ENCODE assay signal across 9 cellular contexts in the genomic region with DNA sequence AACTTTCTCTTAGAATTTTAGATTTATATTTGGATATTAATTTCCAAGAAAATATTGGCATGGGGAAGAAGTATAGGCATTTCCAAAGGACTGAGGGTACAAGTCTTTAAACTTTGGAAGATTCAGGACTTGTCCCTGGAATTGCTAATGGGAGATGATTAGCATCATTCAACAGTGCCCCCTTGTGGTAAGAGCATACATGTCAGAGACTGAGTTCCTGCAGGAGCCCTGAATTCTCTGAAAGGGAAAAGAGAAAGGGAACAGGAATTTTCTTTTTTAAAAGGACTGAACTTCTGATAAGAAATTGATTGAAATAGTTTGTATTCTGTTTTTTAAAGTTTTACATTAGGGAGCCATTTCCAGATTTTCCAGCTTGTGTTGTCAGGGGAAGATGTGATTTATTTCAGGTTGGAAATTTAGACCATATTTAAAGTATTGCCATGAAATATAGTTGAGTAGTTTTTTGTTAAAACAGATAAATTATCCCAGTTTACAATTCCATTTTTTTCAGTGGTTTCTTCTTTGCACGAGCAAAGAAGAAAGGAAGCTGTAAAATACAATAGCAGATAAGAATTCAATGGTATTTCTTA. TPM values are rescaled to one million over a fixed set of nuclear protein-coding genes. Genes with fewer than 3 reads are reported as not detected.
DNase-seq lines count a peak whose midpoint lies in the region; ATAC-seq and TF ChIP-seq lines count a peak whose summit lies in the region.
"Had no signal": no experiment of that assay in that cellular context is flagged by ENCODE, and none has a peak within 500 bp of the region (broad histone marks: within the 10 kb centered on the region; RNA-seq: fewer than 3 reads in every experiment).

No MANE protein-coding gene starts in this region.

- no peaks in the 10 kb centered on the region for H3K27me3 ChIP-seq in lung (ENCODE audit: control insufficient read depth, insufficient read depth)

- H3K4me1 Mint-ChIP-seq in effector memory CD8-positive, alpha-beta T cell (ENCODE audit: low read depth in 2 of 2) = peaks cover 0 to 3% of the 10 kb centered on the region in 2 donors

- no peak overlapping the region for H3K27ac ChIP-seq in lung (ENCODE audit: low read depth in 1 of 2, low read length in 1 of 2)

- no peak overlapping the region for H3K27ac Mint-ChIP-seq in effector memory CD8-positive, alpha-beta T cell

- H3K9me3 Mint-ChIP-seq in effector memory CD8-positive, alpha-beta T cell = no peaks in the 10 kb centered on the region

- no peaks in the 10 kb centered on the region for H3K4me1 ChIP-seq in lung (ENCODE audit: control insufficient read depth in 2 of 2, insufficient read depth in 2 of 2, low read length in 2 of 2)

- DNase-seq in stimulated activated CD8-positive, alpha-beta memory T cell treated with anti-CD3 and anti-CD28 coated beads, Interleukin-12 subunit alpha, Interleukin-12 subunit beta, amount 100 ng/mL, for 1 hour (ENCODE audit: low read depth) = peak; percentile 13
- no peak for DNase-seq in stimulated activated CD8-positive, alpha-beta memory T cell treated with anti-CD3 and anti-CD28 coated beads, Interleukin-4, amount 100 ng/mL, for 48 hours
- peak; percentile 59 for DNase-seq in NCI-H1092 (lab: John Stamatoyannopoulos, UW)
- DNase-seq in effector memory CD8-positive, alpha-beta T cell = peak; percentile 20 to 34 (median 33)
- peak; percentile 50 for DNase-seq in lung (ENCODE audit: low spot score)
- peak; percentile 68 for DNase-seq in ureter (ENCODE audit: low spot score)
- no peak for DNase-seq in cortex of kidney (lab: John Stamatoyannopoulos, UW)

- H3K4me3 ChIP-seq in lung = no peak overlapping the region

- peak; percentile 77 for TF ChIP-seq CTCF in lung (IDR thresholded peaks at IDR 0.05; ENCODE audit: control extremely low read depth, extremely low read depth)

- 37 to 68% methylated on average over 1 of the region's 1 CpG for WGBS in lung, 2 donors

- H3K4me3 Mint-ChIP-seq in effector memory CD8-positive, alpha-beta T cell = no peak overlapping the region

- no peaks in the 10 kb centered on the region for H3K36me3 Mint-ChIP-seq in effector memory CD8-positive, alpha-beta T cell (ENCODE audit: insufficient read depth)

- ATAC-seq in SK-N-SH treated with all-trans-retinoic acid at 6 μM for 48 hours (peak; percentile 91), lung (ENCODE audit: insufficient read depth, low FRiP score) (peak; percentile 86)
- no peak for ATAC-seq in effector memory CD8-positive, alpha-beta T cell (replicated peaks)

- H3K27me3 Mint-ChIP-seq in effector memory CD8-positive, alpha-beta T cell = peaks cover 0 to 5% of the 10 kb centered on the region in 2 donors

- no peaks in the 10 kb centered on the region for H3K9me3 ChIP-seq in lung (ENCODE audit: control insufficient read depth in 2 of 2, insufficient read depth in 1 of 2, low read length in 1 of 2)

- H3K36me3 ChIP-seq in lung (ENCODE audit: control insufficient read depth in 2 of 2, insufficient read depth in 2 of 2, low read length in 2 of 2) = peaks cover 3 to 20% of the 10 kb centered on the region in 2 donors

TF ChIP-seq in SK-N-SH treated with all-trans-retinoic acid at 6 μM for 48 hours, 23 proteins besides CTCF, POLR2A, EP300 and RAD21:
- TF ChIP-seq POU6F1 (CRISPR knock-in tag; IDR thresholded peaks at IDR 0.05; ENCODE audit: borderline replicate concordance, low read depth) (no peak), GLIS3 (CRISPR knock-in tag; IDR thresholded peaks at IDR 0.05) (no peak), BACH2 (CRISPR knock-in tag; IDR thresholded peaks at IDR 0.05; ENCODE audit: borderline replicate concordance) (no peak)

RNA-seq across cellular contexts. Expression of gene REP15, which starts 44.0 kb away (rescaled TPM):
- 1 to 10 TPM in 1 of 2 donors, under 1 TPM in 1; 0.63 to 2.1 TPM for total RNA-seq in lung
- polyA plus RNA-seq in lung = 1 to 10 TPM; 1.5 to 1.9 TPM
- 1.2 TPM for total RNA-seq in ureter
- total RNA-seq: mononuclear cell had no signal

RNA-seq across cellular contexts. Expression of gene MRPS35, which starts 58.4 kb away (rescaled TPM):
- total RNA-seq in lung (10 to 100 TPM; 30.9 to 48.7 TPM), ureter (52.0 TPM)
- polyA plus RNA-seq in lung = 10 to 100 TPM; 21.8 to 34.5 TPM

Comparison
In these comparisons a context has a peak if more than half of its experiments do, and no peak if none do; other contexts are left out.
1. DNase-seq: peak in stimulated activated CD8-positive, alpha-beta memory T cell treated with anti-CD3 and anti-CD28 coated beads, Interleukin-12 subunit alpha, Interleukin-12 subunit beta, amount 100 ng/mL, for 1 hour (single experiment), NCI-H1092 (single experiment), effector memory CD8-positive, alpha-beta T cell (3 of 3), lung (single experiment) and ureter (single experiment); none in stimulated activated CD8-positive, alpha-beta memory T cell treated with anti-CD3 and anti-CD28 coated beads, Interleukin-4, amount 100 ng/mL, for 48 hours (single experiment) and cortex of kidney (single experiment).